ENCODE assay signal across 21 cellular contexts in genomic region chr9:13576101-13576500, GRCh38.
"Had no signal": no experiment of that assay in that cellular context is flagged by ENCODE, and none has a peak within 500 bp of the region (broad histone marks: within the 10 kb centered on the region; RNA-seq: fewer than 3 reads in every experiment).

No MANE protein-coding gene starts in this region.

- FAIRE-seq: colon, keratinocyte, small intestine, urothelium cell line had no signal

- H3K4me1 ChIP-seq: gastrocnemius medialis, left lung, suprapubic skin, thyroid gland had no signal

- H3K27ac Mint-ChIP-seq: dendritic cell treated with granulocyte-macrophage colony-stimulating factor and Interleukin-4, amounts not matched to agents 40 ng/mL and 50 ng/mL, for 4 days; immature natural killer cell; naive thymus-derived CD4-positive, alpha-beta T cell; stimulated activated effector memory CD8-positive, alpha-beta T cell treated with anti-CD3 and anti-CD28 coated beads, Interleukin-12 subunit alpha, Interleukin-12 subunit beta, amount 100 ng/mL, for 72 hours; type B pancreatic cell had no signal

- H3K4me3 Mint-ChIP-seq: dendritic cell treated with granulocyte-macrophage colony-stimulating factor and Interleukin-4, amounts not matched to agents 40 ng/mL and 50 ng/mL, for 4 days; immature natural killer cell; naive thymus-derived CD4-positive, alpha-beta T cell; stimulated activated effector memory CD8-positive, alpha-beta T cell treated with anti-CD3 and anti-CD28 coated beads, Interleukin-12 subunit alpha, Interleukin-12 subunit beta, amount 100 ng/mL, for 72 hours; type B pancreatic cell had no signal

- H3K27me3 Mint-ChIP-seq: dendritic cell treated with granulocyte-macrophage colony-stimulating factor and Interleukin-4, amounts not matched to agents 40 ng/mL and 50 ng/mL, for 4 days; naive thymus-derived CD4-positive, alpha-beta T cell; type B pancreatic cell had no signal

- H3K36me3 Mint-ChIP-seq: naive thymus-derived CD4-positive, alpha-beta T cell; stimulated activated effector memory CD8-positive, alpha-beta T cell treated with anti-CD3 and anti-CD28 coated beads, Interleukin-12 subunit alpha, Interleukin-12 subunit beta, amount 100 ng/mL, for 72 hours; type B pancreatic cell had no signal

- H3K27ac ChIP-seq: left lung, ovary, right atrium auricular region, suprapubic skin, thyroid gland had no signal

- DNase-seq: gastrocnemius medialis; immature natural killer cell; left lung; mesenchymal stem cell; naive thymus-derived CD4-positive, alpha-beta T cell; nucleus accumbens; ovary; small intestine; stimulated activated CD4-positive, alpha-beta T cell treated with anti-CD3 and anti-CD28 coated beads, Interleukin-4, amount 100 ng/mL, for 1 hour; stimulated activated CD8-positive, alpha-beta memory T cell treated with anti-CD3 and anti-CD28 coated beads, Interleukin-4, amount 100 ng/mL, for 48 hours; stimulated activated naive CD8-positive, alpha-beta T cell treated with anti-CD3 and anti-CD28 coated beads, Interleukin-15, Interleukin-2, amounts not matched to agents 100 U/mL and 50 U/mL, for 24 hours; thyroid gland had no signal

- H3K36me3 ChIP-seq: gastrocnemius medialis, left lung, ovary, right atrium auricular region, suprapubic skin, thyroid gland had no signal

- H3K27me3 ChIP-seq: gastrocnemius medialis, left lung, ovary, right atrium auricular region, suprapubic skin, thyroid gland had no signal

- ATAC-seq: left lung; naive thymus-derived CD4-positive, alpha-beta T cell; stimulated activated effector memory CD8-positive, alpha-beta T cell treated with anti-CD3 and anti-CD28 coated beads, Interleukin-12 subunit alpha, Interleukin-12 subunit beta, amount 100 ng/mL, for 72 hours; stimulated activated naive CD8-positive, alpha-beta T cell treated with anti-CD3 and anti-CD28 coated beads, Interleukin-15, Interleukin-2, amounts not matched to agents 100 U/mL and 50 U/mL, for 24 hours had no signal

- H3K4me3 ChIP-seq: gastrocnemius medialis, left lung, lung, ovary, right atrium auricular region, suprapubic skin, thyroid gland had no signal

- H3K9me3 ChIP-seq: gastrocnemius medialis, left lung, ovary, right atrium auricular region, suprapubic skin, thyroid gland had no signal

- H3K4me1 Mint-ChIP-seq: immature natural killer cell; naive thymus-derived CD4-positive, alpha-beta T cell; stimulated activated effector memory CD8-positive, alpha-beta T cell treated with anti-CD3 and anti-CD28 coated beads, Interleukin-12 subunit alpha, Interleukin-12 subunit beta, amount 100 ng/mL, for 72 hours had no signal
